Comparison of ENCODE assay signal across 23 cellular contexts in the genomic region with DNA sequence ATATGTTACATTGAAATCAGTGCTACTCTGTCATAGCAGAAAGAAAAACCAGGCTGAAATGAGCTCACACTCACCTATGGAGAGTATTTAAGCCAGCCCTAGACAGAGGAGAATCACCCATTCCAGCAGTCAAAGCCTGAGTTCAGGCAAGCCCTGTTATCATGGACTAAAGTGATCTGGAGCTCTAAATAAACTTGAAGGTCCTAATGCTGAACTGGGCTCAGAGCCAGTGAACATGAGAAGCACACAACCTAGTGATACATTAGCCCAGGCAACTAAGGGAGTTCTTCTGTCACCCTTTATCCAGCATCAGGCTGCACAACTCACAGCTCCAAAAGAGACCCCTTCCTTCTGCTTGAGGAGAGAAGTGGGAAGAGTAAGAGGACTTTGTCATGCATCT.
"Had no signal": no experiment of that assay in that cellular context is flagged by ENCODE, and none has a peak within 500 bp of the region (broad histone marks: within the 10 kb centered on the region; RNA-seq: fewer than 3 reads in every experiment).

No MANE protein-coding gene starts in this region.

- H3K27ac ChIP-seq: gastroesophageal sphincter, lower lobe of right lung, right atrium auricular region, tibial nerve had no signal

- H3K27me3 ChIP-seq: gastroesophageal sphincter, heart left ventricle, right atrium auricular region, tibial nerve had no signal

- H3K4me3 ChIP-seq: gastroesophageal sphincter, heart left ventricle, lower lobe of right lung, right atrium auricular region, tibial nerve had no signal

- H3K36me3 ChIP-seq: gastroesophageal sphincter, heart left ventricle, lower lobe of right lung, right atrium auricular region, tibial nerve had no signal

- DNase-seq: activated B cell treated with CpG ODN at 0.5 μM for 24 hours; activated CD4-positive, alpha-beta T cell treated with anti-CD3 and anti-CD28 coated beads for 36 hours; activated CD4-positive, alpha-beta T cell treated with anti-CD3 and anti-CD28 coated beads, Interleukin-2, amount 50 U/mL, for 4 hours; activated CD8-positive, alpha-beta memory T cell treated with anti-CD3 and anti-CD28 coated beads for 24 hours; activated CD8-positive, alpha-beta memory T cell treated with anti-CD3 and anti-CD28 coated beads, Interleukin-2, amount 50 U/mL, for 4 hours; activated naive CD4-positive, alpha-beta T cell treated with anti-CD3 and anti-CD28 coated beads, Interleukin-2, amount 10 ng/mL, durations not matched to agents 7 days and 5 days; activated naive CD8-positive, alpha-beta T cell treated with anti-CD3 and anti-CD28 coated beads, Interleukin-2, amount 50 U/mL, for 24 hours; activated T-cell treated with anti-CD3 and anti-CD28 coated beads, Interleukin-2, amount 50 U/mL, for 48 hours; aorta; central memory CD4-positive, alpha-beta T cell; effector memory CD4-positive, alpha-beta T cell; heart left ventricle; kidney; lower lobe of right lung; natural killer cell; stimulated activated naive CD8-positive, alpha-beta T cell treated with anti-CD3 and anti-CD28 coated beads, Interleukin-15, amount 100 ng/mL, for 72 hours; SW 1271; T-helper 17 cell had no signal

- ATAC-seq: activated CD4-positive, alpha-beta T cell treated with anti-CD3 and anti-CD28 coated beads for 36 hours; activated naive CD8-positive, alpha-beta T cell treated with anti-CD3 and anti-CD28 coated beads, Interleukin-2, amount 50 U/mL, for 24 hours; esophagus mucosa; gastroesophageal sphincter; heart left ventricle; left lobe of liver; natural killer cell; stimulated activated naive CD8-positive, alpha-beta T cell treated with anti-CD3 and anti-CD28 coated beads, Interleukin-15, amount 100 ng/mL, for 72 hours; T-helper 17 cell had no signal

- H3K4me1 ChIP-seq: gastroesophageal sphincter, lower lobe of right lung, right atrium auricular region had no signal

- H3K9me3 ChIP-seq: gastroesophageal sphincter, lower lobe of right lung, right atrium auricular region had no signal
